17 cellular contexts compared by ENCODE assay signal in genomic region chr6:24708612-24709011, GRCh38. TPM values are rescaled to one million over a fixed set of nuclear protein-coding genes. Genes with fewer than 3 reads are reported as not detected.
DNase-seq lines count a peak whose midpoint lies in the region; ATAC-seq, FAIRE-seq and TF ChIP-seq lines count a peak whose summit lies in the region.
"Had no signal": no experiment of that assay in that cellular context is flagged by ENCODE, and none has a peak within 500 bp of the region (broad histone marks: within the 10 kb centered on the region; RNA-seq: fewer than 3 reads in every experiment).

No MANE protein-coding gene starts in this region.

- no peaks in the 10 kb centered on the region for H3K79me1 ChIP-seq in H1 (ENCODE audit: low read depth, low read length)

- H4K20me1 ChIP-seq in H1 (replicated peaks in 1 of 2; ENCODE audit: control insufficient read depth in 1 of 2, insufficient read depth in 2 of 2, low read length in 2 of 2), result peaks cover 0 to 10% of the 10 kb centered on the region in 2 experiments

- POLR2A ChIA-PET in CD8-positive, alpha-beta memory T cell (lab: Charles Lee), result interaction anchor here (1.1 kb wide), 2 partner anchors 10 to 35 kb away, joined by 3 to 6 read pairs; partner anchors contain the start of gene C6orf62
- POLR2A ChIA-PET in H1 (lab: Charles Lee; ENCODE audit: partially characterized antibody), result interaction anchor here (0.6 to 3.2 kb wide), 8 partner anchors 10 to 310 kb away, joined by 3 to 19 read pairs (median 4); partner anchors contain the start of gene C6orf62

- H3K4me1 ChIP-seq in CD8-positive, alpha-beta memory T cell (ENCODE audit: insufficient read depth, low read length), result peaks cover 28% of the 10 kb centered on the region
- no peaks in the 10 kb centered on the region for H3K4me1 ChIP-seq in H1 (replicated peaks in 1 of 4; ENCODE audit: control insufficient read depth in 3 of 4, insufficient read depth in 4 of 4, low read length in 3 of 4)

- peak overlapping the region; percentile 19 for H3K27ac Mint-ChIP-seq in activated naive CD4-positive, alpha-beta T cell treated with anti-CD3 and anti-CD28 coated beads, Interleukin-2, amount 50 U/mL, for 24 hours
- no peak overlapping the region for H3K27ac Mint-ChIP-seq in activated naive CD4-positive, alpha-beta T cell treated with anti-CD3 and anti-CD28 coated beads, Interleukin-2, amount 50 U/mL, for 72 hours
- H3K27ac Mint-ChIP-seq in CD8-positive, alpha-beta memory T cell, result peak overlapping the region in 5 of 8 donors; percentile 10 to 66 (median 53)

- no peak for TF ChIP-seq RAD21 in H1 (IDR thresholded peaks at IDR 0.05 in 1 of 2, conservative IDR thresholded peaks at IDR 0.05 in 1 of 2; ENCODE audit: low read depth in 2 of 2, low read length in 2 of 2)

- no peaks in the 10 kb centered on the region for H3K23me2 ChIP-seq in H1 (ENCODE audit: low read depth, low read length)

- peaks cover 0 to 31% of the 10 kb centered on the region in 2 experiments; a peak in 2 of 4 replicates for H3K79me2 ChIP-seq in H1 (ENCODE audit: control insufficient read depth in 1 of 2, insufficient read depth in 2 of 2, low read length in 2 of 2)

- H3K36me3 Mint-ChIP-seq in activated naive CD4-positive, alpha-beta T cell treated with anti-CD3 and anti-CD28 coated beads, Interleukin-2, amount 50 U/mL, for 24 hours, result peaks cover 20% of the 10 kb centered on the region
- peaks cover 11 to 51% of the 10 kb centered on the region in 2 donors for H3K36me3 Mint-ChIP-seq in activated naive CD4-positive, alpha-beta T cell treated with anti-CD3 and anti-CD28 coated beads, Interleukin-2, amount 50 U/mL, for 72 hours
- peaks cover 0 to 90% (median 17%) of the 10 kb centered on the region in 3 donors for H3K36me3 Mint-ChIP-seq in CD8-positive, alpha-beta memory T cell

- H3K27me3 Mint-ChIP-seq in activated naive CD4-positive, alpha-beta T cell treated with anti-CD3 and anti-CD28 coated beads, Interleukin-2, amount 50 U/mL, for 24 hours, result no peaks in the 10 kb centered on the region
- H3K27me3 Mint-ChIP-seq in CD8-positive, alpha-beta memory T cell, result no peaks in the 10 kb centered on the region

- no peak overlapping the region for H2BK5ac ChIP-seq in H1 (ENCODE audit: low read depth, low read length)

- H3K36me3 ChIP-seq in CD8-positive, alpha-beta memory T cell (ENCODE audit: insufficient read depth, low read length), result peaks cover 62% of the 10 kb centered on the region
- H3K36me3 ChIP-seq in H1 (ENCODE audit: control insufficient read depth in 2 of 4, insufficient read depth in 4 of 4, low read length in 3 of 4), result peaks cover 28 to 100% (median 74%) of the 10 kb centered on the region in 4 experiments

- CTCF ChIA-PET in CD8-positive, alpha-beta memory T cell (lab: Charles Lee), result interaction anchor here (0.6 kb wide), 1 partner anchor 125 kb away, joined by 3 read pairs; no protein-coding TSS in a partner anchor
- CTCF ChIA-PET in H1 (lab: Charles Lee; ENCODE audit: partially characterized antibody), result interaction anchor here (0.9 to 1.1 kb wide), 2 partner anchors 92 to 226 kb away, joined by 3 read pairs; no protein-coding TSS in a partner anchor

- no peak for TF ChIP-seq EP300 in H1 (IDR thresholded peaks at IDR 0.05; ENCODE audit: borderline replicate concordance in 1 of 2, low read depth in 2 of 2, low read length in 2 of 2)

- no peak overlapping the region for H3K9ac ChIP-seq in H1 (replicated peaks in 1 of 4; ENCODE audit: extremely low read depth in 1 of 4, low read depth in 3 of 4, low read length in 3 of 4)

- H3K4me3 ChIP-seq in CD8-positive, alpha-beta memory T cell (ENCODE audit: low read length), result no peak overlapping the region
- no peak overlapping the region for H3K4me3 ChIP-seq in H1 (ENCODE audit: extremely low read depth in 1 of 4, insufficient read depth in 2 of 4, low read depth in 3 of 4, low read length in 4 of 4)
- H3K4me3 ChIP-seq: Peyer's patch had no signal

- H3K4me2 ChIP-seq in H1 (ENCODE audit: insufficient read depth in 1 of 2, low read depth in 2 of 2, low read length in 2 of 2), result no peak overlapping the region

- H3K23ac ChIP-seq in H1 (ENCODE audit: insufficient read length), result no peak overlapping the region

- H2BK120ac ChIP-seq in H1 (replicated peaks; ENCODE audit: low read depth, low read length), result no peak overlapping the region

- no peak overlapping the region for H3K56ac ChIP-seq in H1 (replicated peaks; ENCODE audit: insufficient read length, low read depth, low read length)

- no peak overlapping the region for H3K4ac ChIP-seq in H1 (replicated peaks; ENCODE audit: insufficient read length, low read depth, low read length)

- TF ChIP-seq POLR2A in H1 (IDR thresholded peaks at IDR 0.05; ENCODE audit: control extremely low read depth in 1 of 2, low read depth in 2 of 2, low read length in 2 of 2), result no peak; a peak in 1 of 3 replicates

- no peaks in the 10 kb centered on the region for H3K27me3 ChIP-seq in CD8-positive, alpha-beta memory T cell (ENCODE audit: insufficient read depth, low read length, poor library complexity, severe bottlenecking)
- no peaks in the 10 kb centered on the region for H3K27me3 ChIP-seq in H1 (replicated peaks in 1 of 4; ENCODE audit: control insufficient read depth in 3 of 4, extremely low read depth in 1 of 4, insufficient read depth in 3 of 4, low read length in 3 of 4)
- H3K27me3 ChIP-seq: Peyer's patch had no signal

- H4K5ac ChIP-seq in H1 (ENCODE audit: insufficient read length, low read depth, low read length), result no peak overlapping the region

- no peak overlapping the region for H2AFZ ChIP-seq in H1 (ENCODE audit: low read length)

- H4K8ac ChIP-seq in H1 (ENCODE audit: extremely low read depth, insufficient read depth, low read length), result no peak overlapping the region; the same call in 1 of the 2 replicates

- no peak overlapping the region for H4K91ac ChIP-seq in H1 (replicated peaks; ENCODE audit: insufficient read length, low read length)

- H3K27ac ChIP-seq in CD8-positive, alpha-beta memory T cell (ENCODE audit: low read depth, low read length), result no peak overlapping the region
- H3K27ac ChIP-seq in H1 (ENCODE audit: low read depth, low read length), result no peak overlapping the region
- H3K27ac ChIP-seq: Peyer's patch had no signal

- H2BK12ac ChIP-seq in H1 (ENCODE audit: low read depth, low read length), result no peak overlapping the region

- H2AK5ac ChIP-seq in H1 (ENCODE audit: low read depth, low read length), result no peak overlapping the region

- no peak for DNase-seq in activated naive CD4-positive, alpha-beta T cell treated with anti-CD3 and anti-CD28 coated beads, Interleukin-2, amount 50 U/mL, for 72 hours (ENCODE audit: low spot score in 2 of 2)
- no peak for DNase-seq in CD8-positive, alpha-beta memory T cell
- DNase-seq in H1 (ENCODE audit: low read depth in 1 of 2, low spot score in 2 of 2), result no peak
- DNase-seq in mucosa of gallbladder (ENCODE audit: low spot score), result no peak
- DNase-seq in dedifferentiated amniotic fluid mesenchymal stem cell (ENCODE audit: extremely low spot score), result no peak
- DNase-seq: COR-L47, GOT3, KBM-7, NCI-H1105 treated with DMSO at 0.1 percent for 48 hours, NCI-H1694, NCI-H2081 treated with DMSO at 0.1 percent for 48 hours, Peyer's patch had no signal

- no peak for ATAC-seq in activated naive CD4-positive, alpha-beta T cell treated with anti-CD3 and anti-CD28 coated beads, Interleukin-2, amount 50 U/mL, for 72 hours
- no peak for ATAC-seq in GM18909 (IDR thresholded peaks at IDR 0.05; ENCODE audit: poor library complexity, unreplicated experiment)

- no peak overlapping the region for H3K14ac ChIP-seq in H1 (ENCODE audit: insufficient read length)

- H2BK20ac ChIP-seq in H1 (ENCODE audit: low read length), result no peak overlapping the region

- no peaks in the 10 kb centered on the region for H3K9me3 Mint-ChIP-seq in activated naive CD4-positive, alpha-beta T cell treated with anti-CD3 and anti-CD28 coated beads, Interleukin-2, amount 50 U/mL, for 24 hours
- H3K9me3 Mint-ChIP-seq in activated naive CD4-positive, alpha-beta T cell treated with anti-CD3 and anti-CD28 coated beads, Interleukin-2, amount 50 U/mL, for 72 hours, result no peaks in the 10 kb centered on the region
- no peaks in the 10 kb centered on the region for H3K9me3 Mint-ChIP-seq in CD8-positive, alpha-beta memory T cell
- H3K9me3 Mint-ChIP-seq: CD14-positive monocyte had no signal

- H3K4me1 Mint-ChIP-seq in activated naive CD4-positive, alpha-beta T cell treated with anti-CD3 and anti-CD28 coated beads, Interleukin-2, amount 50 U/mL, for 24 hours, result peaks cover 54% of the 10 kb centered on the region
- H3K4me1 Mint-ChIP-seq in CD8-positive, alpha-beta memory T cell, result peaks cover 39 to 74% (median 69%) of the 10 kb centered on the region in 3 donors

- H3K9me3 ChIP-seq in CD8-positive, alpha-beta memory T cell (ENCODE audit: low read length), result no peaks in the 10 kb centered on the region
- H3K9me3 ChIP-seq in H1 (ENCODE audit: insufficient read depth in 2 of 2, low read depth in 1 of 2, low read length in 1 of 2), result no peaks in the 10 kb centered on the region
- H3K9me3 ChIP-seq: Peyer's patch had no signal

- no peak overlapping the region for H3K4me3 Mint-ChIP-seq in activated naive CD4-positive, alpha-beta T cell treated with anti-CD3 and anti-CD28 coated beads, Interleukin-2, amount 50 U/mL, for 24 hours
- no peak overlapping the region for H3K4me3 Mint-ChIP-seq in CD8-positive, alpha-beta memory T cell
- H3K4me3 Mint-ChIP-seq: CD14-positive monocyte had no signal

- no peak for TF ChIP-seq CTCF in H1 (IDR thresholded peaks at IDR 0.05; ENCODE audit: control extremely low read depth in 1 of 3, insufficient read depth in 1 of 3, low read depth in 1 of 3, low read length in 3 of 3)

- WGBS in H1 (ENCODE audit: extremely low coverage in 1 of 2, insufficient coverage in 1 of 2, insufficient read length in 1 of 2, insufficient replicate concordance in 2 of 2, low coverage in 1 of 2, low lambda C conversion rate in 2 of 2, missing lambda C conversion rate in 1 of 2), 2 experiments, result 91% methylated on average over 3 of the region's 3 CpGs; no CpG with 5 or more reads in 1 of the 2 experiments

- no peak overlapping the region for H2BK15ac ChIP-seq in H1 (ENCODE audit: low read length)

- FAIRE-seq in H1 (lab: Jason Lieb, UNC), result no peak
- FAIRE-seq: G401.6 had no signal

- no peak overlapping the region for H3K18ac ChIP-seq in H1 (ENCODE audit: extremely low read depth, low read length)

RNA-seq across cellular contexts. Expression of gene C6orf62, which starts 10.3 kb away (rescaled TPM):
- 100 to 1,000 TPM; 120 to 141 TPM for total RNA-seq in activated naive CD4-positive, alpha-beta T cell treated with anti-CD3 and anti-CD28 coated beads, Interleukin-2, amount 50 U/mL, for 72 hours
- 10 to 100 TPM; 95.1 to 95.6 TPM for total RNA-seq in CD8-positive, alpha-beta memory T cell
- polyA plus RNA-seq in CD8-positive, alpha-beta memory T cell, result 120 TPM
- 15.8 TPM for polyA plus RNA-seq in PFSK-1 (2012; ENCODE audit: insufficient read length, low read depth)
- 100 and 101 TPM in 2 replicates for total RNA-seq in H1 (2021; fragmentation: NEBNext Ultra II Directional; extraction: Animal tissue kit (Norgen Biotek cat#: 25700))
- polyA plus RNA-seq in H1 (2011; rRNA removed), result 23.8 and 25.6 TPM in 2 replicates
- polyA plus RNA-seq in H1 (2011; cell fraction: cytosol; rRNA removed), result 37.7 TPM
- polyA plus RNA-seq in H1 (2011; cell fraction: nucleus; rRNA removed), result 26.8 TPM
- 47.6 to 69.2 TPM (median 54.8 TPM) in 4 replicates for polyA plus RNA-seq in H1 (2012, experiment 1 of 2)
- polyA plus RNA-seq in H1 (2012, experiment 2 of 2), result 8.5 TPM
- 67.7 TPM for polyA plus RNA-seq in H1 (2013, experiment 1 of 2)
- 63.3 TPM for polyA plus RNA-seq in H1 (2013, experiment 2 of 2)
- 61.3 and 93.0 TPM in 2 replicates for polyA minus RNA-seq in H1 (2011; rRNA and poly(A)+ RNA removed)
- 41.5 TPM for polyA minus RNA-seq in H1 (2011; cell fraction: cytosol; rRNA and poly(A)+ RNA removed)
- polyA minus RNA-seq in H1 (2011; cell fraction: nucleus; rRNA and poly(A)+ RNA removed), result 66.3 TPM
- total RNA-seq in mucosa of gallbladder, result 113 TPM

RNA-seq across cellular contexts. Expression of gene ACOT13, which starts 41.7 kb away (rescaled TPM):
- 10 to 100 TPM; 25.0 to 30.3 TPM for total RNA-seq in activated naive CD4-positive, alpha-beta T cell treated with anti-CD3 and anti-CD28 coated beads, Interleukin-2, amount 50 U/mL, for 72 hours
- total RNA-seq in CD8-positive, alpha-beta memory T cell, result 10 to 100 TPM; 19.6 to 25.3 TPM
- 17.0 TPM for polyA plus RNA-seq in CD8-positive, alpha-beta memory T cell
- polyA plus RNA-seq in PFSK-1 (2012; ENCODE audit: insufficient read length, low read depth), result 19.9 TPM
- total RNA-seq in H1 (2021; fragmentation: NEBNext Ultra II Directional; extraction: Animal tissue kit (Norgen Biotek cat#: 25700)), result 40.6 and 42.8 TPM in 2 replicates
- 16.4 and 27.6 TPM in 2 replicates for polyA plus RNA-seq in H1 (2011; rRNA removed)
- polyA plus RNA-seq in H1 (2011; cell fraction: cytosol; rRNA removed), result 37.1 TPM
- 13.0 TPM for polyA plus RNA-seq in H1 (2011; cell fraction: nucleus; rRNA removed)
- polyA plus RNA-seq in H1 (2012, experiment 1 of 2), result 32.1 to 43.2 TPM (median 40.1 TPM) in 4 replicates
- 6.6 TPM for polyA plus RNA-seq in H1 (2012, experiment 2 of 2)
- 62.8 TPM for polyA plus RNA-seq in H1 (2013, experiment 1 of 2)
- polyA plus RNA-seq in H1 (2013, experiment 2 of 2), result 64.9 TPM
- 6.6 and 16.4 TPM in 2 replicates for polyA minus RNA-seq in H1 (2011; rRNA and poly(A)+ RNA removed)
- 7.2 TPM for polyA minus RNA-seq in H1 (2011; cell fraction: cytosol; rRNA and poly(A)+ RNA removed)
- polyA minus RNA-seq in H1 (2011; cell fraction: nucleus; rRNA and poly(A)+ RNA removed), result 7.5 TPM
- 29.0 TPM for total RNA-seq in mucosa of gallbladder

RNA-seq across cellular contexts. Expression of gene TDP2, which starts 41.9 kb away (rescaled TPM):
- total RNA-seq in activated naive CD4-positive, alpha-beta T cell treated with anti-CD3 and anti-CD28 coated beads, Interleukin-2, amount 50 U/mL, for 72 hours, result 10 to 100 TPM; 46.0 to 60.2 TPM
- total RNA-seq in CD8-positive, alpha-beta memory T cell, result 10 to 100 TPM; 49.8 to 50.6 TPM
- 46.1 TPM for polyA plus RNA-seq in CD8-positive, alpha-beta memory T cell
- 31.7 TPM for polyA plus RNA-seq in PFSK-1 (2012; ENCODE audit: insufficient read length, low read depth)
- 51.6 and 52.6 TPM in 2 replicates for total RNA-seq in H1 (2021; fragmentation: NEBNext Ultra II Directional; extraction: Animal tissue kit (Norgen Biotek cat#: 25700))
- polyA plus RNA-seq in H1 (2011; rRNA removed), result 13.2 and 18.8 TPM in 2 replicates
- polyA plus RNA-seq in H1 (2011; cell fraction: cytosol; rRNA removed), result 34.6 TPM
- 16.3 TPM for polyA plus RNA-seq in H1 (2011; cell fraction: nucleus; rRNA removed)
- polyA plus RNA-seq in H1 (2012, experiment 1 of 2), result 40.3 to 51.0 TPM (median 45.2 TPM) in 4 replicates
- polyA plus RNA-seq in H1 (2012, experiment 2 of 2), result 5.7 TPM
- polyA plus RNA-seq in H1 (2013, experiment 1 of 2), result 32.1 TPM
- polyA plus RNA-seq in H1 (2013, experiment 2 of 2), result 32.6 TPM
- polyA minus RNA-seq in H1 (2011; rRNA and poly(A)+ RNA removed), result 18.5 and 23.7 TPM in 2 replicates
- 27.1 TPM for polyA minus RNA-seq in H1 (2011; cell fraction: cytosol; rRNA and poly(A)+ RNA removed)
- polyA minus RNA-seq in H1 (2011; cell fraction: nucleus; rRNA and poly(A)+ RNA removed), result 41.3 TPM
- total RNA-seq in mucosa of gallbladder, result 75.7 TPM

Comparison
In these comparisons a context has a peak if more than half of its experiments do, and no peak if none do; other contexts are left out.
1. H3K27ac Mint-ChIP-seq: peak in activated naive CD4-positive, alpha-beta T cell treated with anti-CD3 and anti-CD28 coated beads, Interleukin-2, amount 50 U/mL, for 24 hours (single experiment) and CD8-positive, alpha-beta memory T cell (5 of 8); none in activated naive CD4-positive, alpha-beta T cell treated with anti-CD3 and anti-CD28 coated beads, Interleukin-2, amount 50 U/mL, for 72 hours (0 of 2).